In genomic region chr2:68466361-68466777, GRCh38 we compare ENCODE assay signal across 8 cellular contexts. TPM values are rescaled to one million over a fixed set of nuclear protein-coding genes. Genes with fewer than 3 reads are reported as not detected.
DNase-seq lines count a peak whose midpoint lies in the region; ATAC-seq and TF ChIP-seq lines count a peak whose summit lies in the region.

No MANE protein-coding gene starts in this region.

- CTCF ChIA-PET in activated CD4-positive, alpha-beta T cell treated with anti-CD3 and anti-CD28 coated beads for 36 hours (lab: Charles Lee): interaction anchor here (0.7 to 5.6 kb wide), 20 partner anchors 9 to 459 kb away, joined by 3 to 51 read pairs (median 4); partner anchors contain the start of gene ARHGAP25
- CTCF ChIA-PET in GM10248 (lab: Yijun Ruan, JAX): interaction anchor here (1.0 to 6.1 kb wide), 24 partner anchors 10 to 546 kb away, joined by 3 to 88 read pairs (median 6); partner anchors contain the start of genes ANTXR1 and GKN2

- intact Hi-C loops in activated CD4-positive, alpha-beta T cell treated with anti-CD3 and anti-CD28 coated beads for 36 hours (cut with DNase I, micrococcal nuclease): loop anchor here (1.0 to 10.0 kb wide), 12 partner anchors 48 to 1724 kb away; partner anchors contain the start of genes AAK1 (in 1 of the 2), ARHGAP25 (in 1 of the 2), C2orf42 (in 1 of the 2) and ETAA1 (in 1 of the 2)
- intact Hi-C loops in dorsolateral prefrontal cortex (cut with DNase I): loop anchor here (2.0 to 10.0 kb wide), 4 partner anchors 248 to 458 kb away; no protein-coding TSS in a partner anchor

- peaks cover 16 to 23% (median 22%) of the 10 kb centered on the region in 3 donors for H3K4me1 Mint-ChIP-seq in IgD-negative memory B cell
- H3K4me1 Mint-ChIP-seq in activated CD4-positive, alpha-beta T cell treated with anti-CD3 and anti-CD28 coated beads for 36 hours: peaks cover 44% of the 10 kb centered on the region
- peaks cover 45% of the 10 kb centered on the region for H3K4me1 Mint-ChIP-seq in stimulated activated naive CD8-positive, alpha-beta T cell treated with anti-CD3 and anti-CD28 coated beads, Interleukin-15, amount 100 ng/mL, for 72 hours

- H3K9me3 ChIP-seq in muscle layer of duodenum (ENCODE audit: control insufficient read depth in 1 of 2, low read length in 2 of 2): no peaks in the 10 kb centered on the region

- peaks cover 0 to 16% of the 10 kb centered on the region in 2 donors for H3K4me1 ChIP-seq in muscle layer of duodenum (ENCODE audit: control insufficient read depth in 1 of 2, insufficient read depth in 2 of 2, low read length in 2 of 2)

- peak overlapping the region; percentile 92 to 98 (median 97) for H3K4me3 Mint-ChIP-seq in IgD-negative memory B cell
- peak overlapping the region; percentile 93 for H3K4me3 Mint-ChIP-seq in activated CD4-positive, alpha-beta T cell treated with anti-CD3 and anti-CD28 coated beads for 36 hours
- H3K4me3 Mint-ChIP-seq in stimulated activated naive CD8-positive, alpha-beta T cell treated with anti-CD3 and anti-CD28 coated beads, Interleukin-15, amount 100 ng/mL, for 72 hours: peak overlapping the region; percentile 98 to 100

- peak; percentile 41 for DNase-seq in AG20443 (ENCODE audit: low spot score)
- peak; percentile 80 for DNase-seq in activated CD4-positive, alpha-beta T cell treated with anti-CD3 and anti-CD28 coated beads for 36 hours
- DNase-seq in dorsolateral prefrontal cortex: no peak
- peak; percentile 40 to 64 for DNase-seq in stimulated activated naive CD8-positive, alpha-beta T cell treated with anti-CD3 and anti-CD28 coated beads, Interleukin-15, amount 100 ng/mL, for 72 hours
- DNase-seq in GM10248 (ENCODE audit: extremely low spot score): no peak

- H3K27me3 ChIP-seq in dorsolateral prefrontal cortex (no peaks in the 10 kb centered on the region), muscle layer of duodenum (ENCODE audit: low read depth, low read length) (no peaks in the 10 kb centered on the region)

- no peaks in the 10 kb centered on the region for H3K36me3 Mint-ChIP-seq in IgD-negative memory B cell
- no peaks in the 10 kb centered on the region for H3K36me3 Mint-ChIP-seq in activated CD4-positive, alpha-beta T cell treated with anti-CD3 and anti-CD28 coated beads for 36 hours (ENCODE audit: low read depth)

- H3K4me3 ChIP-seq in dorsolateral prefrontal cortex (peak overlapping the region; percentile 69 to 98 (median 89)), muscle layer of duodenum (ENCODE audit: low read depth in 1 of 2, low read length in 2 of 2) (peak overlapping the region; percentile 92 to 93)

- POLR2A ChIA-PET in activated CD4-positive, alpha-beta T cell treated with anti-CD3 and anti-CD28 coated beads for 36 hours (lab: Charles Lee): interaction anchor here (0.9 to 1.3 kb wide), 2 partner anchors 251 to 404 kb away, joined by 5 read pairs; partner anchors contain the start of gene C1D
- POLR2A ChIA-PET in GM10248 (lab: Yijun Ruan, JAX): interaction anchor here (0.6 to 1.0 kb wide), 2 partner anchors 21 to 93 kb away, joined by 3 to 4 read pairs; no protein-coding TSS in a partner anchor

- TF ChIP-seq CTCF in dorsolateral prefrontal cortex (IDR thresholded peaks at IDR 0.05 in 54 of 56, conservative IDR thresholded peaks at IDR 0.05 in 2 of 56; ENCODE audit: low read depth in 1 of 56, partially characterized antibody in 56 of 56) (peak in 11 of 56 donors; percentile 7 to 20 (median 16)), GM10248 (IDR thresholded peaks at IDR 0.05; ENCODE audit: control extremely low read depth, extremely low read depth, low read depth, missing control alignments) (no peak)

- no peaks in the 10 kb centered on the region for H3K9me3 Mint-ChIP-seq in IgD-negative memory B cell
- H3K9me3 Mint-ChIP-seq in activated CD4-positive, alpha-beta T cell treated with anti-CD3 and anti-CD28 coated beads for 36 hours (ENCODE audit: low read depth): no peaks in the 10 kb centered on the region
- H3K9me3 Mint-ChIP-seq in stimulated activated naive CD8-positive, alpha-beta T cell treated with anti-CD3 and anti-CD28 coated beads, Interleukin-15, amount 100 ng/mL, for 72 hours: no peaks in the 10 kb centered on the region

- peak overlapping the region; percentile 27 to 91 (median 87) for H3K27ac Mint-ChIP-seq in IgD-negative memory B cell
- peak overlapping the region; percentile 93 for H3K27ac Mint-ChIP-seq in activated CD4-positive, alpha-beta T cell treated with anti-CD3 and anti-CD28 coated beads for 36 hours
- H3K27ac Mint-ChIP-seq in stimulated activated naive CD8-positive, alpha-beta T cell treated with anti-CD3 and anti-CD28 coated beads, Interleukin-15, amount 100 ng/mL, for 72 hours: peak overlapping the region; percentile 98 to 99

- H3K36me3 ChIP-seq in muscle layer of duodenum (ENCODE audit: control insufficient read depth in 1 of 2, insufficient read depth in 2 of 2, low read length in 2 of 2): peaks cover 0 to 6% of the 10 kb centered on the region in 2 donors

- peak; percentile 30 for ATAC-seq in activated CD4-positive, alpha-beta T cell treated with anti-CD3 and anti-CD28 coated beads for 36 hours
- peak; percentile 29 for ATAC-seq in stimulated activated naive CD8-positive, alpha-beta T cell treated with anti-CD3 and anti-CD28 coated beads, Interleukin-15, amount 100 ng/mL, for 72 hours
- no peak for ATAC-seq in GM21786 (IDR thresholded peaks at IDR 0.05; ENCODE audit: unreplicated experiment)

- H3K27ac ChIP-seq in dorsolateral prefrontal cortex (peak overlapping the region in 43 of 59 donors; percentile 27 to 92 (median 82)), muscle layer of duodenum (ENCODE audit: low read length) (peak overlapping the region; percentile 82)

- no peaks in the 10 kb centered on the region for H3K27me3 Mint-ChIP-seq in IgD-negative memory B cell
- no peaks in the 10 kb centered on the region for H3K27me3 Mint-ChIP-seq in activated CD4-positive, alpha-beta T cell treated with anti-CD3 and anti-CD28 coated beads for 36 hours
- no peaks in the 10 kb centered on the region for H3K27me3 Mint-ChIP-seq in stimulated activated naive CD8-positive, alpha-beta T cell treated with anti-CD3 and anti-CD28 coated beads, Interleukin-15, amount 100 ng/mL, for 72 hours

RNA-seq across cellular contexts. Expression of gene FBXO48, which starts 0.7 kb away (rescaled TPM):
- polyA plus RNA-seq in IgD-negative memory B cell: 0.44 TPM
- total RNA-seq in activated CD4-positive, alpha-beta T cell treated with anti-CD3 and anti-CD28 coated beads for 36 hours: 1 to 10 TPM; 2.0 to 2.4 TPM
- 1 to 10 TPM; 1.2 to 3.7 (median 2.4) TPM for total RNA-seq in dorsolateral prefrontal cortex

RNA-seq across cellular contexts. Expression of gene APLF, which starts 1.0 kb away (rescaled TPM):
- 2.3 TPM for polyA plus RNA-seq in IgD-negative memory B cell
- 1 to 10 TPM; 2.5 to 4.3 TPM for total RNA-seq in activated CD4-positive, alpha-beta T cell treated with anti-CD3 and anti-CD28 coated beads for 36 hours
- 10 to 100 TPM in 36 of 120 experiments, 1 to 10 TPM in 84; 4.5 to 15.3 (median 9.1) TPM for total RNA-seq in dorsolateral prefrontal cortex

Comparison
In these comparisons a context has a peak if more than half of its experiments do, and no peak if none do; other contexts are left out.
1. DNase-seq: peak in AG20443 (single experiment), activated CD4-positive, alpha-beta T cell treated with anti-CD3 and anti-CD28 coated beads for 36 hours (single experiment) and stimulated activated naive CD8-positive, alpha-beta T cell treated with anti-CD3 and anti-CD28 coated beads, Interleukin-15, amount 100 ng/mL, for 72 hours (2 of 2); none in dorsolateral prefrontal cortex (0 of 10) and GM10248 (single experiment).
2. Peak in every context shown above with its lines, with median percentiles within 50 percentile points of each other: H3K27ac Mint-ChIP-seq and H3K4me3 Mint-ChIP-seq.